8 cellular contexts compared by ENCODE assay signal in the genomic region with DNA sequence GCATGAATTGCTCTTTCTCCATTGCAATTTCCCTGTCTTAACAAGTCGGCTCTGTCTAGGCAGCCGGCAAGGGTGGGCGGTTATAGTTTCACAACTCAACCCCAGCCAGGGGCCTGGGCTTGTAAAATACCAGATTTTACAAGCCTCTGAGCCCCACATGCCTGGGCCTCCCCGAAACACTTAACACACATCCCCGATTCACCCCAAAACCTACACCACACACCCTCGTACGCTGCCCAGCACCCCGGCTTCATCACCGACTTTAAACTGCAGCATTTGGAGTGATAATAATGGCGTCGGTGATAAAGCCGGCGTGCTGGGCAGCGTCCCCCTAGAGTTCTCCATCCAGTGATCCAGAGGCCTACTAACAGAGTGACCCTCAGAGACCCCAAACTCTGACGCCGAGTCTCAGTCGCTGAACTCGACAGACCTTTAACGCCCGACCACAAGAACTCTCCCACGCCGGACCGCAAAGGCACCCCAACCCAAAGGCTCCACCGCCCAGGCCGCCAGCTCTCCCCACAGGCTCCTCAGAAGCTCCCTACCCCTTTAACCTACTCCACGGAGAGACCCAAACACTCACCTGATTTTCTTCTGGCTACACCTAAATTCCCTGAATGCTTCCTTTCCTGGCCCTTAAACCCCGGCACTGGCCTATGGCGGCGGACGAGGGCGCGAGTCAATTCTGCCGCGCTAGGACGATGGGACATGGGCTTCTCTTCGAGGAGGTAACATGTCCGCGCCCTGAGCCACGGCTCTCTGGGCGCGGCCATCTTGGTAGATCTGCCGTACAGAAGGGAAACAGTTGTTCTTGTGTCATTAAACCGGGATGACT. TPM values are rescaled to one million over a fixed set of nuclear protein-coding genes. Genes with fewer than 3 reads are reported as not detected.
DNase-seq lines count a peak whose midpoint lies in the region; ATAC-seq and TF ChIP-seq lines count a peak whose summit lies in the region.

A gene (minus strand): TSS at position 687 of the 835 bp plus-strand sequence. CDS start 4,910 bp downstream, outside the sequence.

- H3K4me1 Mint-ChIP-seq in natural killer cell, result peaks cover 34 to 35% of the 10 kb centered on the region in 2 donors
- H3K4me1 Mint-ChIP-seq in stimulated activated memory B cell treated with anti-CD40 and anti-IgM and Interleukin-4, amounts not matched to agents 10 μg/mL and 1 μg/mL and 100 μg/mL, for 72 hours, result peaks cover 12% of the 10 kb centered on the region

- peak within 1 kb of the TSS; percentile 96 for H3K27ac ChIP-seq in HUES64 (ENCODE audit: low read depth, low read length)

- no peaks in the 10 kb centered on the region for H3K27me3 ChIP-seq in HUES64 (ENCODE audit: insufficient read depth, low read length)

- peak; percentile 84 for ATAC-seq in GM19438 (IDR thresholded peaks at IDR 0.05; ENCODE audit: low read depth, unreplicated experiment)
- ATAC-seq in natural killer cell, result peak; percentile 92 to 96 (median 94)
- peak; percentile 99 for ATAC-seq in stimulated activated memory B cell treated with anti-CD40 and anti-IgM and Interleukin-4, amounts not matched to agents 10 μg/mL and 1 μg/mL and 100 μg/mL, for 72 hours

- H3K9me3 ChIP-seq in HUES64 (ENCODE audit: insufficient read depth, low read depth, low read length), result peaks cover 35% of the 10 kb centered on the region

- H3K4me3 Mint-ChIP-seq in natural killer cell, result peak within 1 kb of the TSS; percentile 100
- peak within 1 kb of the TSS; percentile 98 for H3K4me3 Mint-ChIP-seq in stimulated activated memory B cell treated with anti-CD40 and anti-IgM and Interleukin-4, amounts not matched to agents 10 μg/mL and 1 μg/mL and 100 μg/mL, for 72 hours

- H3K4me1 ChIP-seq in HUES64 (ENCODE audit: insufficient read depth, low read length), result peaks cover 37% of the 10 kb centered on the region

- H3K36me3 Mint-ChIP-seq in natural killer cell, result peaks cover 24% of the 10 kb centered on the region
- H3K36me3 Mint-ChIP-seq in stimulated activated memory B cell treated with anti-CD40 and anti-IgM and Interleukin-4, amounts not matched to agents 10 μg/mL and 1 μg/mL and 100 μg/mL, for 72 hours, result peaks cover 63% of the 10 kb centered on the region

- peaks cover 37% of the 10 kb centered on the region for H3K36me3 ChIP-seq in HUES64 (ENCODE audit: insufficient read depth, low read length)

- WGBS in HUES64, result under 1% methylated on average over 43 of the region's 43 CpGs

- DNase-seq in C1 segment of cervical spinal cord (lab: John Stamatoyannopoulos, UW) (peak; percentile 2 to 81 (median 68)), RPMI8226 (peak; percentile 87), fibroblast of the conjunctiva (ENCODE audit: low read depth) (peak; percentile 65), natural killer cell (peak; percentile 76)
- peak; percentile 92 for DNase-seq in activated effector memory CD4-positive, alpha-beta T cell treated with anti-CD3 and anti-CD28 coated beads, Interleukin-2, amount 50 U/mL, for 16 hours

- TF ChIP-seq CTCF in natural killer cell (IDR thresholded peaks at IDR 0.05), result no peak

- intact Hi-C loops in natural killer cell (cut with micrococcal nuclease), result loop anchor here (1.0 to 5.0 kb wide), 4 partner anchors 18 to 103 kb away; a partner anchor contains a TSS

- peak within 1 kb of the TSS; percentile 63 for H3K4me3 ChIP-seq in HUES64 (ENCODE audit: low read length)

- peak within 1 kb of the TSS; percentile 86 for H3K9ac ChIP-seq in HUES64 (ENCODE audit: low read depth, low read length)

- H3K27ac Mint-ChIP-seq in natural killer cell, result peak within 1 kb of the TSS; percentile 96 to 97
- peak within 1 kb of the TSS; percentile 93 for H3K27ac Mint-ChIP-seq in stimulated activated memory B cell treated with anti-CD40 and anti-IgM and Interleukin-4, amounts not matched to agents 10 μg/mL and 1 μg/mL and 100 μg/mL, for 72 hours

- peaks cover 13 to 18% of the 10 kb centered on the region in 2 donors for H3K27me3 Mint-ChIP-seq in natural killer cell (ENCODE audit: low read depth in 2 of 2)
- peaks cover 17% of the 10 kb centered on the region for H3K27me3 Mint-ChIP-seq in stimulated activated memory B cell treated with anti-CD40 and anti-IgM and Interleukin-4, amounts not matched to agents 10 μg/mL and 1 μg/mL and 100 μg/mL, for 72 hours

- peaks cover 2 to 9% of the 10 kb centered on the region in 2 donors for H3K9me3 Mint-ChIP-seq in natural killer cell
- H3K9me3 Mint-ChIP-seq in stimulated activated memory B cell treated with anti-CD40 and anti-IgM and Interleukin-4, amounts not matched to agents 10 μg/mL and 1 μg/mL and 100 μg/mL, for 72 hours, result peaks cover 16% of the 10 kb centered on the region

RNA-seq across cellular contexts. Expression of the gene that starts here (rescaled TPM):
- 33.2 TPM for polyA plus RNA-seq in HUES64 (2013, experiment 1 of 2)
- 35.7 TPM for polyA plus RNA-seq in HUES64 (2013, experiment 2 of 2)
- total RNA-seq in natural killer cell, result 10 to 100 TPM; 11.0 to 16.1 (median 12.3) TPM

Comparison
In these comparisons a context has a peak if more than half of its experiments do, and no peak if none do; other contexts are left out.
1. Peak in every context shown above with its lines: DNase-seq, ATAC-seq, H3K4me3 ChIP-seq and H3K27ac ChIP-seq.